In the genomic region with DNA sequence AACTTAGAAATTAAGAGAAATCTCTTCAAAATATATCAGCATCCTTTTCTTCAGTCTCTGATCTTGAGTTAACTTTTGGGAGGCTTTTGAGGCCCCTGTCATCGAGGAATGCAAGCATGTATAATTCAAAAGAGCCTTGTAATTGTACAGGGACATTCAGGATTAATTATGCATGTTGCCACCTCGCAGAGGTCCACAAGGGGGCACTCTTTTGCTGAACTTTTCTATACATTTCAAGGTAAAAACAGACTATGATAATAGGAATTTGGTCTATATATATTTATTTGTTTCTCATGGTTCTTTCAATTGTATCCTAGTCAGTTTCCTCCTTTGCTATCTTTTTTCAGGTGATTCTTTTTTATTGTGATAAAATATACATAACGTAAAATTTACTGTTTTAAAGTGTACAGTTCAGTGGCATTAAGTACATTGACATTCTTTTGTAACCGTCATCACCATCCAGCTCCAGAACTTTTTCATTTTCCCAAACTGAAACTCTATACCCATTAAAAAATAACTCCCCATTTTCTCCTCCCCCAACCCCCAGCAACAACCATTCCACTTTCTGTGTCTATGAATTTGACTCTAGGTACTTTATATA, we compare ENCODE assay signal across 7 cellular contexts. TPM values are rescaled to one million over a fixed set of nuclear protein-coding genes. Genes with fewer than 3 reads are reported as not detected.
DNase-seq lines count a peak whose midpoint lies in the region; FAIRE-seq and TF ChIP-seq lines count a peak whose summit lies in the region.

No MANE protein-coding gene starts in this region.

- FAIRE-seq in H54 (lab: Jason Lieb, UNC) = no peak

- no peak for DNase-seq in GM10248 (ENCODE audit: extremely low spot score)
- DNase-seq in HT-29 (ENCODE audit: low spot score) = peak; percentile 63
- peak; percentile 7 to 29 for DNase-seq in SHP77 (lab: John Stamatoyannopoulos, UW)
- DNase-seq in astrocyte of the spinal cord (ENCODE audit: low read depth, low spot score) = peak; percentile 62
- peak; percentile 44 for DNase-seq in iris pigment epithelial cell (ENCODE audit: low read depth)
- peak; percentile 17 for DNase-seq in stimulated activated CD4-positive, alpha-beta T cell treated with anti-CD3 and anti-CD28 coated beads, Interleukin-2, amount 100 ng/mL, for 4 hours (ENCODE audit: low read depth)
- DNase-seq in H54 (ENCODE audit: insufficient read length, low spot score) = no peak

- TF ChIP-seq CTCF in GM10248 (IDR thresholded peaks at IDR 0.05; ENCODE audit: control extremely low read depth, extremely low read depth, low read depth, missing control alignments) (peak; percentile 84), astrocyte of the spinal cord (IDR thresholded peaks at IDR 0.05; ENCODE audit: low read depth, low read length) (peak; percentile 83)

- no peak for TF ChIP-seq POLR2A in H54 (IDR thresholded peaks at IDR 0.05; ENCODE audit: low read depth, low read length)

- in situ Hi-C loops in astrocyte of the spinal cord (cut with HindIII; ENCODE audit: low sequenced_read_pairs) = no loop called here

- no peak overlapping the region for H3K4me3 ChIP-seq in astrocyte of the spinal cord (ENCODE audit: low read depth, low read length)

- POLR2A ChIA-PET in GM10248 (lab: Yijun Ruan, JAX) = no interaction called here

- CTCF ChIA-PET in GM10248 (lab: Yijun Ruan, JAX) = interaction anchor here (1.3 kb wide), 1 partner anchor 56 kb away, joined by 3 read pairs; no protein-coding TSS in a partner anchor

RNA-seq across cellular contexts. Expression of gene SLC2A13, which starts 47.0 kb away (rescaled TPM):
- total RNA-seq in HT-29 (2014; rRNA removed; shearing (Covaris generic)) = 3.2 and 3.5 TPM in 2 replicates

Comparison
In these comparisons a context has a peak if more than half of its experiments do, and no peak if none do; other contexts are left out.
1. DNase-seq: peak in HT-29 (single experiment), SHP77 (2 of 2), astrocyte of the spinal cord (single experiment), iris pigment epithelial cell (single experiment) and stimulated activated CD4-positive, alpha-beta T cell treated with anti-CD3 and anti-CD28 coated beads, Interleukin-2, amount 100 ng/mL, for 4 hours (single experiment); none in GM10248 (single experiment) and H54 (single experiment).